Comparison of ENCODE assay signal across 29 cellular contexts in genomic region chr10:14696763-14697321, GRCh38.
"Had no signal": no experiment of that assay in that cellular context is flagged by ENCODE, and none has a peak within 500 bp of the region (broad histone marks: within the 10 kb centered on the region; RNA-seq: fewer than 3 reads in every experiment).

No MANE protein-coding gene starts in this region.

- H3K9me3 ChIP-seq: ascending aorta, body of pancreas, SJCRH30, SK-N-SH had no signal

- FAIRE-seq: bronchial epithelial cell, K562 had no signal

- H3K4me2 ChIP-seq: SK-N-SH had no signal

- H3K27me3 ChIP-seq: ascending aorta, body of pancreas, SJCRH30 had no signal

- H3K27me3 Mint-ChIP-seq: activated CD4-positive, alpha-beta T cell treated with anti-CD3 and anti-CD28 coated beads for 36 hours had no signal

- H3K4me1 ChIP-seq: ascending aorta, body of pancreas, SJCRH30 had no signal

- H3K27ac ChIP-seq: ascending aorta, body of pancreas, SJCRH30, WERI-Rb-1 had no signal

- H3K4me3 ChIP-seq: ascending aorta, body of pancreas, K562, SJCRH30 had no signal

- H3K9ac ChIP-seq: SK-N-SH had no signal

- ATAC-seq: activated CD4-positive, alpha-beta T cell treated with anti-CD3 and anti-CD28 coated beads for 36 hours; activated CD8-positive, alpha-beta T cell treated with anti-CD3 and anti-CD28 coated beads, Interleukin-2, amount 10 ng/mL, durations not matched to agents 7 days and 5 days; body of pancreas; K562; Panc1; Right ventricle myocardium inferior had no signal

- H3K27ac Mint-ChIP-seq: activated CD4-positive, alpha-beta T cell treated with anti-CD3 and anti-CD28 coated beads for 36 hours; activated CD8-positive, alpha-beta T cell treated with anti-CD3 and anti-CD28 coated beads, Interleukin-2, amount 10 ng/mL, durations not matched to agents 7 days and 5 days had no signal

- H3K4me3 Mint-ChIP-seq: activated CD4-positive, alpha-beta T cell treated with anti-CD3 and anti-CD28 coated beads for 36 hours; activated CD8-positive, alpha-beta T cell treated with anti-CD3 and anti-CD28 coated beads, Interleukin-2, amount 10 ng/mL, durations not matched to agents 7 days and 5 days had no signal

- DNase-seq: activated CD4-positive, alpha-beta T cell treated with anti-CD3 and anti-CD28 coated beads for 36 hours; activated CD4-positive, alpha-beta T cell treated with anti-CD3 and anti-CD28 coated beads, Interleukin-2, amount 50 U/mL, for 4 hours; activated CD8-positive, alpha-beta memory T cell treated with anti-CD3 and anti-CD28 coated beads, Interleukin-2, amount 50 U/mL, for 48 hours; activated CD8-positive, alpha-beta T cell treated with anti-CD3 and anti-CD28 coated beads, Interleukin-2, amount 10 ng/mL, durations not matched to agents 7 days and 5 days; activated naive CD4-positive, alpha-beta T cell treated with anti-CD3 and anti-CD28 coated beads, Interleukin-2, amount 50 U/mL, for 16 hours; activated T-cell treated with anti-CD3 and anti-CD28 coated beads, Interleukin-2, amount 50 U/mL, for 1 hour; body of pancreas; Karpas-422; MM.1S; NCI-H1105; NCI-H1436; NCI-H1694 treated with DMSO at 0.1 percent for 48 hours; NCI-H2029 treated with DMSO at 0.1 percent for 48 hours; NCI-H345; NCI-H510A; NCI-H526 treated with DMSO at 0.1 percent for 48 hours; NCI-H82; NK-92 treated with Interleukin-12 subunit alpha and Interleukin-12 subunit beta, amount 100 ng/mL, for 24 hours; OCI-M1; RPMI8226; SJCRH30; SK-N-SH; T-helper 1 cell; WERI-Rb-1 had no signal

- H3K36me3 ChIP-seq: ascending aorta, SJCRH30, WERI-Rb-1 had no signal
